10 cellular contexts compared by ENCODE assay signal in genomic region chr13:52155177-52155576, GRCh38. TPM values are rescaled to one million over a fixed set of nuclear protein-coding genes. Genes with fewer than 3 reads are reported as not detected.
"Had no signal": no experiment of that assay in that cellular context is flagged by ENCODE, and none has a peak within 500 bp of the region (broad histone marks: within the 10 kb centered on the region; RNA-seq: fewer than 3 reads in every experiment).

No MANE protein-coding gene starts in this region.

- DNase-seq: GM23248, GOT3, H7, HFFc6 had no signal

- ATAC-seq: HCT116, HepG2 had no signal

- H3K9me3 Mint-ChIP-seq: HFFc6, IgD-negative memory B cell had no signal

- H3K4me3 ChIP-seq: GM23248, HAP-1 had no signal

- FAIRE-seq: HepG2 had no signal

- H3K36me3 ChIP-seq: HAP-1 had no signal

- H3K27ac Mint-ChIP-seq: HFFc6, IgD-negative memory B cell had no signal

- H3K4me1 ChIP-seq: HAP-1 had no signal

- H3K27ac ChIP-seq: GM23248, HL-60 had no signal

- H3K27me3 Mint-ChIP-seq: IgD-negative memory B cell had no signal

- H3K36me3 Mint-ChIP-seq: IgD-negative memory B cell had no signal

- H3K4me3 Mint-ChIP-seq: HFFc6, IgD-negative memory B cell had no signal

RNA-seq across cellular contexts. Expression of gene NEK5, which starts 26.3 kb away (rescaled TPM):
- total RNA-seq: GM23248, HFFc6, HT1080 had no signal
